ENCODE assay signal across 1 cellular context in the genomic region with DNA sequence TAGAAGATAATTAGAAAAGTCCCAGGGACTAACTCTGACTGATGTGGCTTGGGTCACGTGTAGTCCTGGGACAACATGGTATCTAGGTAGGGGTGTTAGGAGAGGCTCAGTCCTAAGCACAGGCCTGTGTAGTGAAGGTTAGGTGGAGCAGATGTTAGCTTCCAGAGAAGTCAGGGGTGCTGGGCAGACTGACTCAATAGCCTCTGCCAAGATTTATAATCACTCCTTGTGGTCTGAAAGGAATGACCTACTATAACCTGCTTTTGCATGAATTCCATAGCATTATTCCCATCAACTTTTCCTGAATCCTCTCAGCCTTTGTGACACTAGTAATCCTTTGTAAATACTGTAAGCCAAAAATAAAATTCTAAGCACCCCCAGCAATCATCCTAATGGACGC.
TF ChIP-seq lines count a peak whose summit lies in the region.

No MANE protein-coding gene starts in this region.

TF ChIP-seq in GM23338, 12 proteins besides CTCF, POLR2A, EP300 and RAD21 (continued from another document):
- no peak for TF ChIP-seq REST (IDR thresholded peaks at IDR 0.05; ENCODE audit: unreplicated experiment)
